In genomic region chr7:123372368-123372767, GRCh38 we compare ENCODE assay signal across 20 cellular contexts.
A peak's percentile ranks its signal among the peaks of the same experiment; 100 is the strongest.
DNase-seq lines count a peak whose midpoint lies in the region; ATAC-seq and TF ChIP-seq lines count a peak whose summit lies in the region.
"Had no signal": no experiment of that assay in that cellular context is flagged by ENCODE, and none has a peak within 500 bp of the region (broad histone marks: within the 10 kb centered on the region; RNA-seq: fewer than 3 reads in every experiment).

No MANE protein-coding gene starts in this region.

- no peaks in the 10 kb centered on the region for H3K9me3 ChIP-seq in heart left ventricle
- H3K9me3 ChIP-seq: BE2C, Caco-2, Peyer's patch had no signal

- H3K27me3 Mint-ChIP-seq in chondrocyte (ENCODE audit: low read depth), result no peaks in the 10 kb centered on the region
- H3K27me3 Mint-ChIP-seq: CD4-positive, CD25-positive, alpha-beta regulatory T cell had no signal

- no peak for TF ChIP-seq POLR2A in heart left ventricle (IDR thresholded peaks at IDR 0.05)

- H3K27ac ChIP-seq in heart left ventricle, result no peak overlapping the region
- H3K27ac ChIP-seq: Peyer's patch had no signal

- H3K27me3 ChIP-seq in heart left ventricle, result no peaks in the 10 kb centered on the region
- H3K27me3 ChIP-seq: BE2C, Peyer's patch had no signal

- peak; percentile 86 for ATAC-seq in omental fat pad (ENCODE audit: low FRiP score)
- no peak for ATAC-seq in heart left ventricle
- ATAC-seq: Right ventricle myocardium inferior had no signal

- WGBS in heart left ventricle, 4 donors, result 80 to 89% (median 84%) methylated on average over 1 of the region's 1 CpG

- TF ChIP-seq CTCF in chondrocyte (IDR thresholded peaks at IDR 0.05) (no peak), omental fat pad (IDR thresholded peaks at IDR 0.05) (no peak), heart left ventricle (IDR thresholded peaks at IDR 0.05) (no peak)

- no peaks in the 10 kb centered on the region for H3K36me3 Mint-ChIP-seq in chondrocyte (ENCODE audit: low read depth)
- H3K36me3 Mint-ChIP-seq: CD4-positive, CD25-positive, alpha-beta regulatory T cell had no signal

- H3K4me1 ChIP-seq in heart left ventricle, result no peaks in the 10 kb centered on the region
- H3K4me1 ChIP-seq: Caco-2, Peyer's patch had no signal

- no peak overlapping the region for H3K4me3 ChIP-seq in heart left ventricle
- H3K4me3 ChIP-seq: Peyer's patch had no signal

- no peaks in the 10 kb centered on the region for H3K36me3 ChIP-seq in heart left ventricle
- H3K36me3 ChIP-seq: BE2C, Peyer's patch had no signal

- H3K9me3 Mint-ChIP-seq in chondrocyte (ENCODE audit: low read depth), result no peaks in the 10 kb centered on the region

- intact Hi-C loops in heart left ventricle (cut with DNase I), result loop anchor here in 1 of 10 donors (2.0 kb wide), 1 partner anchor 36 kb away; no protein-coding TSS in a partner anchor

- peak; percentile 30 for DNase-seq in COLO829 (ENCODE audit: low spot score)
- no peak for DNase-seq in chondrocyte (ENCODE audit: low spot score)
- peak; percentile 36 for DNase-seq in kidney glomerular epithelial cell (lab: John Stamatoyannopoulos, UW)
- no peak for DNase-seq in omental fat pad (ENCODE audit: low spot score)
- no peak for DNase-seq in activated CD4-positive, alpha-beta T cell treated with anti-CD3 and anti-CD28 coated beads for 1 hour
- no peak for DNase-seq in activated effector memory CD4-positive, alpha-beta T cell treated with Interleukin-2 at 50 U/mL for 16 hours
- DNase-seq in heart left ventricle, result no peak
- DNase-seq: BE2C; Caco-2; CD4-positive, CD25-positive, alpha-beta regulatory T cell; DMS153; GDM1; H7; HFFc6; IMR-90; NCI-H1417 treated with DMSO at 0.1 percent for 48 hours; NCI-H2029; NCI-H2171; Peyer's patch had no signal

- peaks cover 24% of the 10 kb centered on the region for H3K4me1 Mint-ChIP-seq in chondrocyte (ENCODE audit: low read depth)
- H3K4me1 Mint-ChIP-seq: CD4-positive, CD25-positive, alpha-beta regulatory T cell had no signal

- peak overlapping the region; percentile 11 for H3K27ac Mint-ChIP-seq in chondrocyte (ENCODE audit: unreplicated experiment)
- H3K27ac Mint-ChIP-seq: CD4-positive, CD25-positive, alpha-beta regulatory T cell; HFFc6 had no signal

- H3K4me3 Mint-ChIP-seq in chondrocyte (ENCODE audit: unreplicated experiment), result no peak overlapping the region
- H3K4me3 Mint-ChIP-seq: CD4-positive, CD25-positive, alpha-beta regulatory T cell; HFFc6 had no signal

Comparison
In these comparisons a context has a peak if more than half of its experiments do, and no peak if none do; other contexts are left out.
1. DNase-seq: peak in COLO829 (single experiment) and kidney glomerular epithelial cell (single experiment); none in chondrocyte (single experiment), omental fat pad (single experiment), activated CD4-positive, alpha-beta T cell treated with anti-CD3 and anti-CD28 coated beads for 1 hour (single experiment), activated effector memory CD4-positive, alpha-beta T cell treated with Interleukin-2 at 50 U/mL for 16 hours (single experiment) and heart left ventricle (0 of 5).